26 cellular contexts compared by ENCODE assay signal in the genomic region with DNA sequence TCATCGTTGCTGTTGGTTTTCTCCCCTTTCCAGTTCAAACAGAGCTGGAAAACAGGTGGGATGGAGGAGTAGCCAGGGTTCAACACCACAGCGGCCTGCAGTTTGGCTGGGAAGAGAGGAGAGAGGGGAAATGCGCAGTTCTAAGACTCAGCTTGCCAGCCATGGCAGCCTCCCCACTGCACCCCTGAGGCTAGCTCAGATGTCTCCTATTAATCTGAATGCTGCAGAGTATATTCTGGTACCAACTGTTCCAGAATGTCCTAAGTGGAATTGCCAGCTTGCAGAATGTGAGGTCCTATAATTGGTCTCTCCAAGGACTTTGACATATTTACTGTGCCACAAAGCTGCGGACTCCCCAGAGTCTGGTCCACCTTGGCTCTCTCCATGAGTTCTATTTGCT. TPM values are rescaled to one million over a fixed set of nuclear protein-coding genes. Genes with fewer than 3 reads are reported as not detected.
"Had no signal": no experiment of that assay in that cellular context is flagged by ENCODE, and none has a peak within 500 bp of the region (broad histone marks: within the 10 kb centered on the region; RNA-seq: fewer than 3 reads in every experiment).

No MANE protein-coding gene starts in this region.

- H3K27ac ChIP-seq: HL-60, RWPE1 had no signal

- H3K4me1 Mint-ChIP-seq: T-cell had no signal

- H3K4me3 Mint-ChIP-seq: T-cell had no signal

- FAIRE-seq: HTR-8/SVneo had no signal

- H3K27me3 Mint-ChIP-seq: T-cell had no signal

- H3K27ac Mint-ChIP-seq: T-cell had no signal

- ATAC-seq: Panc1, PC-3, T-cell had no signal

- H3K9ac ChIP-seq: SK-N-SH had no signal

- H3K9me3 Mint-ChIP-seq: T-cell had no signal

- DNase-seq: KBM-7, NCI-H1092, NCI-H1105 treated with DMSO at 0.1 percent for 48 hours, NCI-H1417 treated with DMSO at 0.1 percent for 48 hours, NCI-H146, NCI-H1694 treated with DMSO at 0.1 percent for 48 hours, NCI-H1930, NCI-H2081, NCI-H2107, NCI-H2171, NCI-H226, NCI-H446, NCI-H510A, NCI-H524 treated with DMSO at 0.1 percent for 48 hours, NCI-H69, NCI-H774, PC-3, SK-N-SH, SW 1271, T-cell had no signal

- H3K4me2 ChIP-seq: SK-N-SH had no signal

- H3K9me3 ChIP-seq: SK-N-SH had no signal

RNA-seq across cellular contexts. Expression of gene NEFH, which starts 32.0 kb away (rescaled TPM):
- total RNA-seq: MCF 10A, OCI-LY7, PC-3 had no signal
